ENCODE assay signal across 10 cellular contexts in genomic region chr9:93681316-93682154, GRCh38.
DNase-seq lines count a peak whose midpoint lies in the region; ATAC-seq and TF ChIP-seq lines count a peak whose summit lies in the region.
"Had no signal": no experiment of that assay in that cellular context is flagged by ENCODE, and none has a peak within 500 bp of the region (broad histone marks: within the 10 kb centered on the region; RNA-seq: fewer than 3 reads in every experiment).

No MANE protein-coding gene starts in this region.

- H3K18ac ChIP-seq in IMR-90 (ENCODE audit: low read depth, low read length): no peak overlapping the region
- H3K18ac ChIP-seq in neuronal stem cell (ENCODE audit: low read length): peak overlapping the region; percentile 62

- H3K27ac ChIP-seq in IMR-90 (ENCODE audit: insufficient read depth, low read length) (no peak overlapping the region), dorsolateral prefrontal cortex (no peak overlapping the region), neuronal stem cell (replicated peaks; ENCODE audit: low read length) (no peak overlapping the region)
- H3K27ac ChIP-seq: breast epithelium had no signal

- POLR2A ChIA-PET in IMR-90 (lab: Charles Lee; ENCODE audit: unreplicated experiment): no interaction called here

- H3K4me2 ChIP-seq in IMR-90 (ENCODE audit: low read depth, low read length): no peak overlapping the region
- H3K4me2 ChIP-seq in neuronal stem cell (ENCODE audit: insufficient read depth, low read length, poor library complexity, severe bottlenecking): no peak overlapping the region

- H3K14ac ChIP-seq in IMR-90 (replicated peaks; ENCODE audit: low read depth, low read length) (no peak overlapping the region), neuronal stem cell (ENCODE audit: low read length) (peak overlapping the region; percentile 59)

- H2AFZ ChIP-seq in IMR-90 (replicated peaks; ENCODE audit: low read length, poor library complexity) (no peak overlapping the region), neuronal stem cell (ENCODE audit: low read length) (peak overlapping the region; percentile 53)

- no peaks in the 10 kb centered on the region for H3K9me1 ChIP-seq in IMR-90 (ENCODE audit: insufficient read depth, low read length)

- H2BK12ac ChIP-seq in neuronal stem cell (ENCODE audit: low read length): peak overlapping the region; percentile 14

- H3K9me3 ChIP-seq in IMR-90 (ENCODE audit: control insufficient read depth, insufficient read depth, low read length) (no peaks in the 10 kb centered on the region), neuronal stem cell (replicated peaks in 1 of 2; ENCODE audit: control insufficient read depth in 2 of 2, insufficient read depth in 1 of 2, low read depth in 1 of 2, low read length in 2 of 2) (no peaks in the 10 kb centered on the region)
- H3K9me3 ChIP-seq: breast epithelium had no signal

- WGBS in IMR-90 (ENCODE audit: extremely low coverage in 2 of 2, insufficient read length in 1 of 2), 2 experiments: 70% methylated on average over 7 of the region's 23 CpGs; no CpG with 5 or more reads in 1 of the 2 experiments
- WGBS in neuronal stem cell (ENCODE audit: extremely low coverage in 2 of 2, insufficient read length in 2 of 2, insufficient replicate concordance in 1 of 2), 2 donors: no CpG with 5 or more reads among the region's 23 CpGs

- no peak overlapping the region for H3K56ac ChIP-seq in IMR-90 (ENCODE audit: extremely low read depth, insufficient read depth, low read length)

- ATAC-seq in IMR-90 (ENCODE audit: low read depth): peak; percentile 11

- H4K8ac ChIP-seq in IMR-90 (ENCODE audit: low read depth in 2 of 2, low read length in 2 of 2): no peak overlapping the region
- H4K8ac ChIP-seq in neuronal stem cell (ENCODE audit: low read depth, low read length): no peak overlapping the region

- no TSS peak for BruUV-seq in IMR-90 (replicated peaks; lab: Mats Ljungman, UMichigan)

- H4K20me1 ChIP-seq in IMR-90 (ENCODE audit: insufficient read depth, low read length): no peaks in the 10 kb centered on the region

- in situ Hi-C loops in IMR-90 (cut with MboI; ENCODE audit: low sequenced_read_pairs): loop anchor here (25.0 kb wide), 1 partner anchor 506 kb away; no protein-coding TSS in a partner anchor

- no peaks in the 10 kb centered on the region for H3K4me1 ChIP-seq in IMR-90 (ENCODE audit: control insufficient read depth, insufficient read depth, low read length)
- H3K4me1 ChIP-seq in neuronal stem cell (ENCODE audit: control insufficient read depth in 2 of 2, insufficient read depth in 1 of 2, low read depth in 1 of 2, low read length in 2 of 2): peaks cover 0 to 4% of the 10 kb centered on the region in 2 donors
- H3K4me1 ChIP-seq: breast epithelium had no signal

- H3K27me3 ChIP-seq in IMR-90 (ENCODE audit: control insufficient read depth, insufficient read depth, low read length) (no peaks in the 10 kb centered on the region; the same call in 1 of the 2 replicates), dorsolateral prefrontal cortex (no peaks in the 10 kb centered on the region), neuronal stem cell (ENCODE audit: control insufficient read depth in 3 of 3, insufficient read depth in 3 of 3, low read depth in 1 of 3, low read length in 3 of 3) (peaks cover 0 to 12% (median 0%) of the 10 kb centered on the region in 3 experiments)
- H3K27me3 ChIP-seq: breast epithelium had no signal

- no peak overlapping the region for H3K9ac ChIP-seq in IMR-90 (ENCODE audit: low read depth, low read length)
- H3K9ac ChIP-seq in neuronal stem cell (ENCODE audit: low read depth, low read length, poor library complexity): peak overlapping the region; percentile 30

- TF ChIP-seq RAD21 in IMR-90 (IDR thresholded peaks at IDR 0.05; ENCODE audit: low read length): no peak

- H2BK15ac ChIP-seq in IMR-90 (ENCODE audit: low read depth, low read length): no peak overlapping the region
- H2BK15ac ChIP-seq in neuronal stem cell (ENCODE audit: low read length): peak overlapping the region; percentile 5

- H3K4ac ChIP-seq in IMR-90 (ENCODE audit: low read depth, low read length): no peak overlapping the region
- peak overlapping the region; percentile 76 for H3K4ac ChIP-seq in neuronal stem cell (ENCODE audit: low read length)

- no peak overlapping the region for H2BK120ac ChIP-seq in IMR-90 (ENCODE audit: low read depth, low read length)
- no peak overlapping the region for H2BK120ac ChIP-seq in neuronal stem cell (ENCODE audit: low read depth, low read length)

- H3K36me3 ChIP-seq in IMR-90 (ENCODE audit: control insufficient read depth, insufficient read depth, low read length) (peaks cover 13% of the 10 kb centered on the region; the same call in 1 of the 2 replicates), neuronal stem cell (replicated peaks in 1 of 2; ENCODE audit: control insufficient read depth in 2 of 2, insufficient read depth in 2 of 2, low read length in 2 of 2) (peaks cover 6 to 29% of the 10 kb centered on the region in 2 donors)

- H3K4me3 ChIP-seq in IMR-90 (ENCODE audit: insufficient read depth, low read depth, low read length) (no peak overlapping the region), dorsolateral prefrontal cortex (no peak overlapping the region), neuronal stem cell (ENCODE audit: low read length in 2 of 2) (no peak overlapping the region), foreskin fibroblast (ENCODE audit: low read depth in 1 of 2, low read length in 2 of 2) (no peak overlapping the region)
- H3K4me3 ChIP-seq: breast epithelium had no signal

- dilution Hi-C loops in IMR-90 (cut with HindIII; ENCODE audit: low sequenced_read_pairs, unreplicated experiment): no loop called here

- H3K23ac ChIP-seq in IMR-90 (ENCODE audit: low read depth, low read length) (no peak overlapping the region), neuronal stem cell (ENCODE audit: low read depth, low read length, poor library complexity) (peak overlapping the region; percentile 43)

- TF ChIP-seq CTCF in IMR-90 (conservative IDR thresholded peaks at IDR 0.05; ENCODE audit: low read depth, low read length) (no peak), dorsolateral prefrontal cortex (IDR thresholded peaks at IDR 0.05 in 54 of 56, conservative IDR thresholded peaks at IDR 0.05 in 2 of 56; ENCODE audit: low read depth in 1 of 56, partially characterized antibody in 56 of 56) (no peak), foreskin fibroblast (IDR thresholded peaks at IDR 0.05; ENCODE audit: low read depth, low read length) (no peak)

- H2BK5ac ChIP-seq in IMR-90 (ENCODE audit: low read depth, low read length, poor library complexity, severe bottlenecking) (no peak overlapping the region), neuronal stem cell (ENCODE audit: low read length) (no peak overlapping the region)

- CTCF ChIA-PET in IMR-90 (lab: Yijun Ruan, JAX): interaction anchor here (0.6 kb wide), 1 partner anchor 282 kb away, joined by 4 read pairs; no protein-coding TSS in a partner anchor

- H4K5ac ChIP-seq in IMR-90 (ENCODE audit: low read depth, low read length): no peak overlapping the region

- H4K91ac ChIP-seq in IMR-90 (ENCODE audit: insufficient read depth, low read depth, low read length) (no peak overlapping the region), neuronal stem cell (ENCODE audit: low read depth, low read length, poor library complexity) (no peak overlapping the region)

- no peaks in the 10 kb centered on the region for H3K79me1 ChIP-seq in IMR-90 (ENCODE audit: low read depth in 1 of 2, low read length in 2 of 2)
- H3K79me1 ChIP-seq in neuronal stem cell (ENCODE audit: low read depth, low read length): peaks cover 1% of the 10 kb centered on the region

- no peak for TF ChIP-seq POLR2A in IMR-90 (IDR thresholded peaks at IDR 0.05; ENCODE audit: low read depth, low read length)

- peak; percentile 73 for DNase-seq in COLO668 (lab: John Stamatoyannopoulos, UW; ENCODE audit: unreplicated experiment)
- DNase-seq in IMR-90: no peak
- DNase-seq in dorsolateral prefrontal cortex: peak in 6 of 10 donors; percentile 14 to 43 (median 22)
- no peak for DNase-seq in neuronal stem cell (ENCODE audit: low spot score)
- no peak for DNase-seq in foreskin fibroblast
- no peak for DNase-seq in SHP77 (lab: John Stamatoyannopoulos, UW)
- no peak for DNase-seq in NK-92 treated with Interleukin-12 subunit alpha and Interleukin-12 subunit beta, amount 100 ng/mL, for 24 hours (lab: John Stamatoyannopoulos, UW)
- DNase-seq in RPMI8226: no peak
- DNase-seq: NCI-H446 treated with DMSO at 0.1 percent for 48 hours had no signal

- H2BK20ac ChIP-seq in IMR-90 (ENCODE audit: low read depth, low read length): no peak overlapping the region

- intact Hi-C loops in IMR-90 (cut with micrococcal nuclease) (loop anchor here (1.0 kb wide), 3 partner anchors 282 to 532 kb away; no protein-coding TSS in a partner anchor), dorsolateral prefrontal cortex (cut with DNase I) (loop anchor here (2.0 to 10.0 kb wide), 4 partner anchors 281 to 533 kb away; no protein-coding TSS in a partner anchor)

- H2AK5ac ChIP-seq in IMR-90 (ENCODE audit: low read depth, low read length): no peak overlapping the region
- H2AK5ac ChIP-seq in neuronal stem cell (ENCODE audit: low read depth, low read length): peak overlapping the region; percentile 47

- no peak overlapping the region for H2AK9ac ChIP-seq in IMR-90 (replicated peaks; ENCODE audit: low read depth, low read length, poor library complexity)

TF ChIP-seq in IMR-90, 13 proteins besides CTCF, POLR2A, EP300 and RAD21:
- TF ChIP-seq FOS (IDR thresholded peaks at IDR 0.05; ENCODE audit: low read depth, low read length) (no peak), USF2 (IDR thresholded peaks at IDR 0.05; ENCODE audit: low read depth, low read length) (no peak), RCOR1 (IDR thresholded peaks at IDR 0.05; ENCODE audit: insufficient replicate concordance, low read length) (no peak), CHD1 (IDR thresholded peaks at IDR 0.05; ENCODE audit: low read depth, low read length) (no peak)

Comparison
In these comparisons a context has a peak if more than half of its experiments do, and no peak if none do; other contexts are left out.
1. DNase-seq: peak in COLO668 (single experiment) and dorsolateral prefrontal cortex (6 of 10); none in IMR-90 (single experiment), neuronal stem cell (single experiment), foreskin fibroblast (0 of 2), SHP77 (0 of 2), NK-92 treated with Interleukin-12 subunit alpha and Interleukin-12 subunit beta, amount 100 ng/mL, for 24 hours (single experiment) and RPMI8226 (single experiment).